In genomic region chr14:93949511-93950075, GRCh38 we compare ENCODE assay signal across 28 cellular contexts. TPM values are rescaled to one million over a fixed set of nuclear protein-coding genes. Genes with fewer than 3 reads are reported as not detected.
"Had no signal": no experiment of that assay in that cellular context is flagged by ENCODE, and none has a peak within 500 bp of the region (broad histone marks: within the 10 kb centered on the region; RNA-seq: fewer than 3 reads in every experiment).

No MANE protein-coding gene starts in this region.

- H3K9me3 ChIP-seq: body of pancreas, left ventricle myocardium inferior, ovary, prostate gland, right atrium auricular region, upper lobe of left lung had no signal

- H3K4me1 ChIP-seq: prostate gland had no signal

- H3K79me2 ChIP-seq: hepatocyte had no signal

- H3K27ac ChIP-seq: body of pancreas, foreskin keratinocyte, hepatocyte, left ventricle myocardium inferior, ovary, prostate gland, right atrium auricular region, upper lobe of left lung, WERI-Rb-1 had no signal

- H3K4me3 ChIP-seq: body of pancreas, hepatocyte, left ventricle myocardium inferior, ovary, prostate gland, right atrium auricular region, upper lobe of left lung had no signal

- DNase-seq: activated CD4-positive, alpha-beta T cell treated with anti-CD3 and anti-CD28 coated beads, Interleukin-2, amount 50 U/mL, for 1 hour; activated CD4-positive, CD25-positive, alpha-beta regulatory T cell treated with anti-CD3 and anti-CD28 coated beads, Interleukin-2, amount 50 U/mL, for 72 hours; activated CD8-positive, alpha-beta T cell treated with anti-CD3 and anti-CD28 coated beads, Interleukin-2, amount 10 ng/mL, durations not matched to agents 7 days and 5 days; activated naive CD4-positive, alpha-beta T cell treated with Interleukin-2 at 50 U/mL for 16 hours; activated naive CD8-positive, alpha-beta T cell treated with anti-CD3 and anti-CD28 coated beads for 36 hours; activated T-cell treated with anti-CD3 and anti-CD28 coated beads, Interleukin-2, amount 50 U/mL, for 24 hours; body of pancreas; caudate nucleus; dermis blood vessel endothelial cell; effector CD8-positive, alpha-beta T cell; erythroblast; foreskin keratinocyte; glutamatergic neuron; immature natural killer cell; kidney glomerular epithelial cell; left ventricle myocardium inferior; midbrain; natural killer cell; ovary; stimulated activated naive CD4-positive, alpha-beta T cell; T-cell; upper lobe of left lung; WERI-Rb-1 had no signal

- H2AFZ ChIP-seq: hepatocyte had no signal

- H3K4me2 ChIP-seq: hepatocyte had no signal

- H3K27me3 ChIP-seq: body of pancreas, hepatocyte, ovary, right atrium auricular region, upper lobe of left lung had no signal

- H3K36me3 ChIP-seq: ovary, prostate gland, upper lobe of left lung, WERI-Rb-1 had no signal

- ATAC-seq: activated CD8-positive, alpha-beta T cell treated with anti-CD3 and anti-CD28 coated beads, Interleukin-2, amount 10 ng/mL, durations not matched to agents 7 days and 5 days; body of pancreas; foreskin keratinocyte; natural killer cell; SK-N-SH treated with all-trans-retinoic acid at 6 μM for 48 hours; T-cell had no signal

RNA-seq across cellular contexts. Expression of gene FAM181A, which starts 22.4 kb away (rescaled TPM):
- total RNA-seq: activated CD8-positive, alpha-beta T cell treated with anti-CD3 and anti-CD28 coated beads, Interleukin-2, amount 10 ng/mL, durations not matched to agents 7 days and 5 days; activated naive CD8-positive, alpha-beta T cell treated with anti-CD3 and anti-CD28 coated beads for 36 hours; body of pancreas; dermis blood vessel endothelial cell; foreskin keratinocyte; hepatocyte; left ventricle myocardium inferior; natural killer cell; right atrium auricular region; skeletal muscle tissue; T-cell had no signal

RNA-seq across cellular contexts. Expression of gene ASB2, which starts 26.8 kb away (rescaled TPM):
- total RNA-seq: dermis blood vessel endothelial cell, foreskin keratinocyte had no signal

RNA-seq across cellular contexts. Expression of gene CCDC197, which starts 47.5 kb away (rescaled TPM):
- total RNA-seq: activated CD8-positive, alpha-beta T cell treated with anti-CD3 and anti-CD28 coated beads, Interleukin-2, amount 10 ng/mL, durations not matched to agents 7 days and 5 days; activated naive CD8-positive, alpha-beta T cell treated with anti-CD3 and anti-CD28 coated beads for 36 hours; body of pancreas; dermis blood vessel endothelial cell; foreskin keratinocyte; hepatocyte; natural killer cell; ovary; prostate gland; right atrium auricular region; skeletal muscle tissue; T-cell; upper lobe of left lung had no signal
